8 cellular contexts compared by ENCODE assay signal in genomic region chr3:12706504-12707253, GRCh38. TPM values are rescaled to one million over a fixed set of nuclear protein-coding genes. Genes with fewer than 3 reads are reported as not detected.
DNase-seq lines count a peak whose midpoint lies in the region; ATAC-seq and TF ChIP-seq lines count a peak whose summit lies in the region.

No MANE protein-coding gene starts in this region.

- H3K27me3 ChIP-seq in Peyer's patch, result no peaks in the 10 kb centered on the region
- peaks cover 10% of the 10 kb centered on the region for H3K27me3 ChIP-seq in foreskin keratinocyte
- no peaks in the 10 kb centered on the region for H3K27me3 ChIP-seq in vagina

- intact Hi-C loops in vagina (cut with DNase I), result no loop called here

- peak in 4 of 6 experiments; percentile 62 to 89 (median 82) for TF ChIP-seq CTCF in Peyer's patch (IDR thresholded peaks at IDR 0.05)
- peak; percentile 95 for TF ChIP-seq CTCF in foreskin keratinocyte (conservative IDR thresholded peaks at IDR 0.05)
- peak in 1 of 3 experiments; percentile 29 for TF ChIP-seq CTCF in vagina (IDR thresholded peaks at IDR 0.05)

- ATAC-seq in GM21367 (IDR thresholded peaks at IDR 0.05; ENCODE audit: unreplicated experiment), result peak; percentile 95
- peak; percentile 84 for ATAC-seq in foreskin keratinocyte

- H3K9me3 ChIP-seq in Peyer's patch (no peaks in the 10 kb centered on the region), vagina (no peaks in the 10 kb centered on the region)

- DNase-seq in DMS 273 (lab: John Stamatoyannopoulos, UW; ENCODE audit: unreplicated experiment) (peak; percentile 91), HuH-7 (ENCODE audit: low spot score) (peak; percentile 90), Peyer's patch (peak in 2 of 3 donors; percentile 55 to 85), foreskin keratinocyte (peak in 1 of 2 donors; percentile 72), renal cortical epithelial cell (ENCODE audit: low read depth) (peak; percentile 74), vagina (ENCODE audit: extremely low spot score in 2 of 2) (no peak)
- DNase-seq in activated T-cell treated with anti-CD3 and anti-CD28 coated beads, Interleukin-2, amount 50 U/mL, for 48 hours, result peak; percentile 68 to 72

- H3K4me3 ChIP-seq in Peyer's patch (no peak overlapping the region), vagina (no peak overlapping the region)

- H3K27ac ChIP-seq in Peyer's patch, result no peak overlapping the region
- H3K27ac ChIP-seq in foreskin keratinocyte, result no peak overlapping the region
- H3K27ac ChIP-seq in vagina, result no peak overlapping the region

- H3K4me1 ChIP-seq in Peyer's patch (no peaks in the 10 kb centered on the region), foreskin keratinocyte (peaks cover 10% of the 10 kb centered on the region), vagina (no peaks in the 10 kb centered on the region)

- no peak for TF ChIP-seq POLR2A in Peyer's patch (IDR thresholded peaks at IDR 0.05)
- no peak for TF ChIP-seq POLR2A in vagina (IDR thresholded peaks at IDR 0.05)

- H3K36me3 ChIP-seq in Peyer's patch (no peaks in the 10 kb centered on the region), vagina (no peaks in the 10 kb centered on the region)

RNA-seq across cellular contexts. Expression of gene RAF1, which starts 42.8 kb away (rescaled TPM):
- 100 to 1,000 TPM; 121 to 133 (median 126) TPM for total RNA-seq in Peyer's patch
- total RNA-seq in foreskin keratinocyte, result 67.3 and 70.7 TPM in 2 replicates
- polyA plus RNA-seq in foreskin keratinocyte, result 34.5 and 39.1 TPM in 2 replicates
- total RNA-seq in renal cortical epithelial cell, result 74.8 and 96.9 TPM in 2 replicates
- 89.6 TPM for total RNA-seq in vagina

RNA-seq across cellular contexts. Expression of gene TMEM40, which starts 52.4 kb away (rescaled TPM):
- total RNA-seq in Peyer's patch (not detected), foreskin keratinocyte (250 and 336 TPM in 2 replicates), renal cortical epithelial cell (0.10 and 3.3 TPM in 2 replicates), vagina (31.7 TPM)
- polyA plus RNA-seq in foreskin keratinocyte, result 419 and 626 TPM in 2 replicates

Comparison
In these comparisons a context has a peak if more than half of its experiments do, and no peak if none do; other contexts are left out.
1. DNase-seq: peak in DMS 273 (single experiment), HuH-7 (single experiment), Peyer's patch (2 of 3), activated T-cell treated with anti-CD3 and anti-CD28 coated beads, Interleukin-2, amount 50 U/mL, for 48 hours (2 of 2) and renal cortical epithelial cell (single experiment); none in vagina (0 of 2).